Comparison of ENCODE assay signal across 26 cellular contexts in the genomic region with DNA sequence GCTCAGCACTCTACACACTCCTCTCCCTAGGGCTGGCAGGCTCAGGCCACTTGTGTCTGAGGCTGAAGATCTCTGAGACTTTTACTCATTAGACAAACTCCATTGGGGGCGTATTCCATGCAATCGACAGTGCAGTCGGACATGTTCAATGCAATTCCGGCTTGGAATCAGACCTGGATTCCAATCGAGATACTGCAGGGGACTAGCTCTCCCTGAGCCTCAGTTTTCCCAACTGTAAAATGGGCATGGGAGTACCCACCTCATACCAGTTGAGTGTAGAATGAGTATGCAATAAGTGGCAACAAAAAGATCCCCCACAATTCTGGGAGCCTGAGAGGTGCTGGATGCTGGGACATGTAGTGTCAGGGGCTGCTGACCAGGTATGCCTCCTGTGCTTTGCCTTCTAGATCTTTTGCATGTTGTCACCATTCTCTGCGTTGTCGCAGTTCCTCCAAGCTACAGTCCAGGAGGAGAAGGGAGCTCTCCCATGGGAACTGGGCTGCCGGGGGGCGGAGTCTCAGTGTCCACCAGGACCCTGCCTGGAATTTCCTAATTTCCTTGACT. TPM values are rescaled to one million over a fixed set of nuclear protein-coding genes. Genes with fewer than 3 reads are reported as not detected.
A peak's percentile ranks its signal among the peaks of the same experiment; 100 is the strongest.
DNase-seq lines count a peak whose midpoint lies in the region; ATAC-seq, FAIRE-seq and TF ChIP-seq lines count a peak whose summit lies in the region.
"Had no signal": no experiment of that assay in that cellular context is flagged by ENCODE, and none has a peak within 500 bp of the region (broad histone marks: within the 10 kb centered on the region; RNA-seq: fewer than 3 reads in every experiment).

No MANE protein-coding gene starts in this region.

- no peak for TF ChIP-seq CTCF in 22Rv1 (IDR thresholded peaks at IDR 0.05)
- no peak for TF ChIP-seq CTCF in K562 (IDR thresholded peaks at IDR 0.05 in 2 of 3, conservative IDR thresholded peaks at IDR 0.05 in 1 of 3; ENCODE audit: insufficient read depth in 2 of 3, low read depth in 1 of 3, low read length in 3 of 3)
- TF ChIP-seq CTCF in right lobe of liver (IDR thresholded peaks at IDR 0.05) = no peak
- no peak for TF ChIP-seq CTCF in progenitor cell of endocrine pancreas (IDR thresholded peaks at IDR 0.05; ENCODE audit: unreplicated experiment)
- no peak for TF ChIP-seq CTCF in activated CD8-positive, alpha-beta T cell treated with anti-CD3 and anti-CD28 coated beads for 36 hours (IDR thresholded peaks at IDR 0.05)

- H3K27ac Mint-ChIP-seq in progenitor cell of endocrine pancreas = peak overlapping the region; percentile 59
- no peak overlapping the region for H3K27ac Mint-ChIP-seq in activated CD8-positive, alpha-beta T cell treated with anti-CD3 and anti-CD28 coated beads for 36 hours
- H3K27ac Mint-ChIP-seq: CD14-positive monocyte; CD4-positive, alpha-beta T cell; CD8-positive, alpha-beta memory T cell had no signal

- H3K4me3 Mint-ChIP-seq in progenitor cell of endocrine pancreas (ENCODE audit: low read depth) = no peak overlapping the region
- no peak overlapping the region for H3K4me3 Mint-ChIP-seq in activated CD8-positive, alpha-beta T cell treated with anti-CD3 and anti-CD28 coated beads for 36 hours
- H3K4me3 Mint-ChIP-seq: CD4-positive, alpha-beta T cell; CD8-positive, alpha-beta memory T cell had no signal

- ATAC-seq in K562 (no peak), right lobe of liver (no peak)
- no peak for ATAC-seq in activated CD8-positive, alpha-beta T cell treated with anti-CD3 and anti-CD28 coated beads for 36 hours
- ATAC-seq: A549, GM12878 had no signal

- BruUV-seq in K562 (replicated peaks; lab: Mats Ljungman, UMichigan) = no TSS peak

- no peak for DNase-seq in K562 (ENCODE audit: extremely low read depth in 1 of 4, low spot score in 3 of 4)
- DNase-seq in right lobe of liver = no peak
- DNase-seq in progenitor cell of endocrine pancreas (ENCODE audit: low spot score, unreplicated experiment) = no peak
- DNase-seq in GM03348 (ENCODE audit: low spot score) = no peak
- no peak for DNase-seq in activated CD8-positive, alpha-beta T cell treated with anti-CD3 and anti-CD28 coated beads for 36 hours
- DNase-seq in T1000 (lab: John Stamatoyannopoulos, UW) = no peak
- DNase-seq: 8988T; ACHN; AML-193; BE2C; Calu3; CD4-positive, alpha-beta T cell; CD8-positive, alpha-beta memory T cell; DMS53; DMS79 treated with DMSO at 0.1 percent for 48 hours; GM23248; H7; HCEC 1CT had no signal

- no peaks in the 10 kb centered on the region for H3K79me2 ChIP-seq in K562 (ENCODE audit: control insufficient read depth, insufficient read depth, low read length)

- peaks cover 24% of the 10 kb centered on the region for H3K4me1 Mint-ChIP-seq in progenitor cell of endocrine pancreas (ENCODE audit: low read depth)
- H3K4me1 Mint-ChIP-seq in activated CD8-positive, alpha-beta T cell treated with anti-CD3 and anti-CD28 coated beads for 36 hours (ENCODE audit: low read depth) = no peaks in the 10 kb centered on the region

- no peak for TF ChIP-seq EP300 in K562 (IDR thresholded peaks at IDR 0.05; ENCODE audit: low read length)

- H3K36me3 Mint-ChIP-seq in progenitor cell of endocrine pancreas (ENCODE audit: insufficient read depth) = peaks cover 11% of the 10 kb centered on the region
- H3K36me3 Mint-ChIP-seq in activated CD8-positive, alpha-beta T cell treated with anti-CD3 and anti-CD28 coated beads for 36 hours (ENCODE audit: low read depth) = peaks cover 5% of the 10 kb centered on the region
- H3K36me3 Mint-ChIP-seq: CD8-positive, alpha-beta memory T cell had no signal

- H3K9me3 ChIP-seq in K562 (replicated peaks; ENCODE audit: control insufficient read depth, insufficient read depth, low read depth, low read length) = no peaks in the 10 kb centered on the region
- no peaks in the 10 kb centered on the region for H3K9me3 ChIP-seq in right lobe of liver
- H3K9me3 ChIP-seq: A549, BE2C had no signal

- TF ChIP-seq POLR2A in K562 (conservative IDR thresholded peaks at IDR 0.05) (no peak), right lobe of liver (IDR thresholded peaks at IDR 0.05) (no peak)

- no peaks in the 10 kb centered on the region for H4K20me1 ChIP-seq in K562 (replicated peaks; ENCODE audit: control insufficient read depth, insufficient read depth, low read length)
- H4K20me1 ChIP-seq: BLaER1 treated with 17β-estradiol and CSF1 and Interleukin-3, amounts not matched to agents 10 nM and 100 nM had no signal

- intact Hi-C loops in K562 (cut with micrococcal nuclease) (no loop called here), right lobe of liver (cut with DNase I) (loop anchor here in 1 of 2 donors (10.0 kb wide), 1 partner anchor 271 kb away; no protein-coding TSS in a partner anchor)
- intact Hi-C loops in activated CD8-positive, alpha-beta T cell treated with anti-CD3 and anti-CD28 coated beads for 36 hours (cut with micrococcal nuclease) = no loop called here

- 0 out of 2 replicates have a peak overlapping the region, but pooled peaks have one; percentile 100 for H3K27ac ChIP-seq in 22Rv1
- no peak overlapping the region for H3K27ac ChIP-seq in K562 (ENCODE audit: extremely low read depth, low read depth, low read length)
- H3K27ac ChIP-seq in right lobe of liver = peak overlapping the region in 2 of 3 donors; percentile 67 to 70
- H3K27ac ChIP-seq: A549; BLaER1 treated with 17β-estradiol and CSF1 and Interleukin-3, amounts not matched to agents 10 nM and 100 nM; GM23248 had no signal

- peaks cover 0 to 9% of the 10 kb centered on the region in 2 experiments; a peak in 2 of 5 replicates for H3K4me1 ChIP-seq in K562 (replicated peaks in 1 of 2; ENCODE audit: control insufficient read depth in 2 of 2, insufficient read depth in 2 of 2, low read length in 2 of 2)
- H3K4me1 ChIP-seq in right lobe of liver = peaks cover 0 to 45% (median 15%) of the 10 kb centered on the region in 4 donors
- H3K4me1 ChIP-seq: BE2C; BLaER1 treated with 17β-estradiol and CSF1 and Interleukin-3, amounts not matched to agents 10 nM and 100 nM had no signal

- H3K4me3 ChIP-seq in K562 = no peak overlapping the region
- peak overlapping the region in 1 of 3 donors; percentile 23 for H3K4me3 ChIP-seq in right lobe of liver
- H3K4me3 ChIP-seq: A549; BLaER1 treated with 17β-estradiol and CSF1 and Interleukin-3, amounts not matched to agents 10 nM and 100 nM; GM12878; GM23248 had no signal

- no peak overlapping the region for H3K4me2 ChIP-seq in K562 (ENCODE audit: insufficient read depth, low read length)
- H3K4me2 ChIP-seq: A549; BLaER1 treated with 17β-estradiol and CSF1 and Interleukin-3, amounts not matched to agents 10 nM and 100 nM had no signal

- H3K9ac ChIP-seq in K562 (ENCODE audit: insufficient read depth in 1 of 2, low read depth in 2 of 2, low read length in 2 of 2) = no peak overlapping the region
- H3K9ac ChIP-seq: BLaER1 treated with 17β-estradiol and CSF1 and Interleukin-3, amounts not matched to agents 10 nM and 100 nM; GM23248 had no signal

- no peaks in the 10 kb centered on the region for H3K9me3 Mint-ChIP-seq in progenitor cell of endocrine pancreas (ENCODE audit: low read depth)
- no peaks in the 10 kb centered on the region for H3K9me3 Mint-ChIP-seq in activated CD8-positive, alpha-beta T cell treated with anti-CD3 and anti-CD28 coated beads for 36 hours
- H3K9me3 Mint-ChIP-seq: CD4-positive, alpha-beta T cell had no signal

- FAIRE-seq in K562 (lab: Jason Lieb, UNC) = no peak
- FAIRE-seq: A549, G401.6, GM12878, GM19239, H1 had no signal

- H3K27me3 ChIP-seq in K562 (ENCODE audit: control insufficient read depth in 2 of 2, insufficient read depth in 2 of 2, low read length in 2 of 2) (peaks cover 12 to 37% of the 10 kb centered on the region in 2 experiments; a peak in 4 of 5 replicates), right lobe of liver (no peaks in the 10 kb centered on the region)
- H3K27me3 ChIP-seq: BLaER1 treated with 17β-estradiol and CSF1 and Interleukin-3, amounts not matched to agents 10 nM and 100 nM had no signal

- WGBS in K562 (ENCODE audit: insufficient coverage, low coverage, missing lambda C conversion rate) = 4% methylated on average over 9 of the region's 9 CpGs
- 62% methylated on average over 6 of the region's 9 CpGs for WGBS in right lobe of liver (ENCODE audit: insufficient coverage, low coverage, low lambda C conversion rate, missing lambda C conversion rate)

- in situ Hi-C loops in K562 (cut with MboI) = no loop called here

- no peak for TF ChIP-seq RAD21 in K562 (CRISPR knock-in tag; conservative IDR thresholded peaks at IDR 0.05 in 1 of 2, IDR thresholded peaks at IDR 0.05 in 1 of 2)

- H2AFZ ChIP-seq in K562 (ENCODE audit: low read depth, low read length) = no peak overlapping the region
- H2AFZ ChIP-seq: GM23248 had no signal

- H3K36me3 ChIP-seq in K562 (ENCODE audit: control insufficient read depth, insufficient read depth, low read length) = no peaks in the 10 kb centered on the region
- no peaks in the 10 kb centered on the region for H3K36me3 ChIP-seq in right lobe of liver
- H3K36me3 ChIP-seq: BE2C; BLaER1 treated with 17β-estradiol and CSF1 and Interleukin-3, amounts not matched to agents 10 nM and 100 nM had no signal

- no peaks in the 10 kb centered on the region for H3K27me3 Mint-ChIP-seq in progenitor cell of endocrine pancreas
- peaks cover 52% of the 10 kb centered on the region for H3K27me3 Mint-ChIP-seq in activated CD8-positive, alpha-beta T cell treated with anti-CD3 and anti-CD28 coated beads for 36 hours

- POLR2A ChIA-PET in K562 (lab: Yijun Ruan, JAX) = no interaction called here
- POLR2A ChIA-PET in activated CD8-positive, alpha-beta T cell treated with anti-CD3 and anti-CD28 coated beads for 36 hours (lab: Charles Lee) = no interaction called here

- CTCF ChIA-PET in K562 (lab: Yijun Ruan, JAX; ENCODE audit: low intra/inter-chr PET ratio) = no interaction called here
- CTCF ChIA-PET in activated CD8-positive, alpha-beta T cell treated with anti-CD3 and anti-CD28 coated beads for 36 hours (lab: Charles Lee) = no interaction called here

- no peaks in the 10 kb centered on the region for H3K9me1 ChIP-seq in K562 (ENCODE audit: control insufficient read depth, insufficient read depth, low read length)

RNA-seq across cellular contexts. Expression of a gene that starts 8.3 kb away (rescaled TPM):
- total RNA-seq in K562 (2011; cell fraction: chromatin; rRNA removed; ENCODE audit: low replicate concordance) = 0.23 TPM in 1 of 2 replicates, not detected in the other
- 0.13 TPM in 1 of 2 replicates, not detected in the other for total RNA-seq in K562 (2011; cell fraction: nucleolus; rRNA removed)
- not detected in 2 replicates for total RNA-seq in K562 (2011; cell fraction: nucleoplasm; rRNA removed)
- 0.12 and 0.23 TPM in 2 replicates for total RNA-seq in K562 (2014; rRNA removed)
- total RNA-seq in K562 (2014; rRNA removed; fragmentation: Illumina TruSeq; extraction: Trizol) = 0.04 TPM in 1 of 2 replicates, not detected in the other
- total RNA-seq in K562 (2015; rRNA removed; fragmentation: Illumina TruSeq; extraction: Trizol) = 0.04 TPM in 1 of 2 replicates, not detected in the other
- total RNA-seq in K562 (2021) = 0.29 TPM in 1 of 2 replicates, not detected in the other
- polyA plus RNA-seq in K562 (2011; rRNA removed) = 0.13 TPM in 1 of 2 replicates, not detected in the other
- 0.01 TPM in 1 of 2 replicates, not detected in the other for polyA plus RNA-seq in K562 (2011; cell fraction: cytosol; rRNA removed)
- polyA plus RNA-seq in K562 (2011; cell fraction: nucleus; rRNA removed) = 0.10 TPM in 1 of 2 replicates, not detected in the other
- polyA plus RNA-seq in K562 (2012) = 0.07 TPM in 1 of 2 replicates, not detected in the other
- 0.14 TPM in 1 of 2 replicates, not detected in the other for polyA plus RNA-seq in K562 (2014; fragmentation: Illumina TruSeq; extraction: Trizol)
- polyA plus RNA-seq in K562 (2014; fragmentation: Nextera tagmentation; extraction: Ambion mirVana) = not detected
- 0.71 TPM in 1 of 2 replicates, not detected in the other for polyA plus RNA-seq in K562 (2014; rRNA removed)
- polyA minus RNA-seq in K562 (2011; rRNA and poly(A)+ RNA removed) = 0.03 TPM in 1 of 2 replicates, not detected in the other
- polyA minus RNA-seq in K562 (2011; cell fraction: cytosol; rRNA and poly(A)+ RNA removed) = not detected in 2 replicates
- polyA minus RNA-seq in K562 (2011; cell fraction: nucleus; rRNA and poly(A)+ RNA removed) = 0.54 TPM in 1 of 2 replicates, not detected in the other
- 10 to 100 TPM in 1 of 6 experiments, 1 to 10 TPM in 5; 3.7 to 10.4 (median 4.6) TPM for total RNA-seq in right lobe of liver
- 39.3 and 46.7 TPM in 2 replicates for total RNA-seq in progenitor cell of endocrine pancreas
- total RNA-seq in activated CD8-positive, alpha-beta T cell treated with anti-CD3 and anti-CD28 coated beads for 36 hours = not detected
- total RNA-seq: CD4-positive, alpha-beta T cell; CD8-positive, alpha-beta memory T cell; GM12878; GM23248; H1 had no signal
- polyA plus RNA-seq: CD14-positive monocyte; CD8-positive, alpha-beta memory T cell; GM12878; GM23248 had no signal

RNA-seq across cellular contexts. Expression of a gene that starts 8.7 kb away (rescaled TPM):
- 2.3 and 2.4 TPM in 2 replicates for total RNA-seq in K562 (2011; cell fraction: chromatin; rRNA removed; ENCODE audit: low replicate concordance)
- 2.0 and 4.2 TPM in 2 replicates for total RNA-seq in K562 (2011; cell fraction: nucleolus; rRNA removed)
- total RNA-seq in K562 (2011; cell fraction: nucleoplasm; rRNA removed) = 4.1 and 5.0 TPM in 2 replicates
- total RNA-seq in K562 (2014; rRNA removed) (2.4 and 3.0 TPM in 2 replicates), K562 (2014; rRNA removed; fragmentation: Illumina TruSeq; extraction: Trizol) (0.86 and 1.3 TPM in 2 replicates), K562 (2015; rRNA removed; fragmentation: Illumina TruSeq; extraction: Trizol) (1.1 and 1.7 TPM in 2 replicates), K562 (2021) (2.4 and 2.5 TPM in 2 replicates), right lobe of liver (10 to 100 TPM; 29.8 to 35.5 (median 32.5) TPM), progenitor cell of endocrine pancreas (187 and 196 TPM in 2 replicates)
- polyA plus RNA-seq in K562 (2011; rRNA removed) (1.0 and 1.3 TPM in 2 replicates), K562 (2014; fragmentation: Illumina TruSeq; extraction: Trizol) (1.1 and 1.6 TPM in 2 replicates), K562 (2014; fragmentation: Nextera tagmentation; extraction: Ambion mirVana) (under 1 TPM; 0.20 to 0.41 TPM), K562 (2014; rRNA removed) (1.4 and 1.8 TPM in 2 replicates)
- polyA plus RNA-seq in K562 (2011; cell fraction: cytosol; rRNA removed) = 1.4 and 4.8 TPM in 2 replicates
- 2.0 and 4.2 TPM in 2 replicates for polyA plus RNA-seq in K562 (2011; cell fraction: nucleus; rRNA removed)
- 1.2 and 1.5 TPM in 2 replicates for polyA plus RNA-seq in K562 (2012)
- polyA minus RNA-seq in K562 (2011; rRNA and poly(A)+ RNA removed) = 1.3 and 2.0 TPM in 2 replicates
- 1.5 and 3.3 TPM in 2 replicates for polyA minus RNA-seq in K562 (2011; cell fraction: cytosol; rRNA and poly(A)+ RNA removed)
- 4.9 and 5.1 TPM in 2 replicates for polyA minus RNA-seq in K562 (2011; cell fraction: nucleus; rRNA and poly(A)+ RNA removed)
- not detected for total RNA-seq in activated CD8-positive, alpha-beta T cell treated with anti-CD3 and anti-CD28 coated beads for 36 hours
- total RNA-seq: CD4-positive, alpha-beta T cell; GM23248 had no signal
- polyA plus RNA-seq: CD14-positive monocyte; CD8-positive, alpha-beta memory T cell had no signal

Comparison
In these comparisons a context has a peak if more than half of its experiments do, and no peak if none do; other contexts are left out.
1. RNA of a gene that starts 8.7 kb away (total RNA-seq): 187 to 196 TPM in progenitor cell of endocrine pancreas and 29.8 to 35.5 TPM in right lobe of liver; 0.86 to 5.0 TPM in K562 and not detected in activated CD8-positive, alpha-beta T cell treated with anti-CD3 and anti-CD28 coated beads for 36 hours; every median in the first group is over 4 times any median in the second.